ENCODE assay signal across 24 cellular contexts in the genomic region with DNA sequence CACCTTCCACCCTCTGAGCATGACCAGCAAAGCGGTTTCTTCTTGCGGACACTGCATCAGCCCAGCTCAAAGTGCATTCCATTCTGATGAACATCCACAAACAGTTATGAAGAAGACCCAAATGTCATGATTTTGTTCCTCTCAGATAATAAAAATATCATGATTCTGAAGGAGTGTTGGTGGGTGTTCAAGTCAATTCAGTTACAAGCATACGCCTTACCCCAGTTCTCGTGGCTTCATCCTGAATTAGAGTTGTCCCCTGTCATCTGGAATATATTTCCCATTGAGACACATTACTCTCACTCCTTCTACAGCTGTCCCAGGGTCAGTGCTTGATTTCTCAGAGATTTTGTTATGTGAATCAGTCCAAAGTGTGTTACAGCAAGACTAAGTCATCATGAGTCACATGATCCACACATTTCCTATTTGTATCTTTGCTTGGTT.
DNase-seq lines count a peak whose midpoint lies in the region; ATAC-seq and TF ChIP-seq lines count a peak whose summit lies in the region.
"Had no signal": no experiment of that assay in that cellular context is flagged by ENCODE, and none has a peak within 500 bp of the region (broad histone marks: within the 10 kb centered on the region; RNA-seq: fewer than 3 reads in every experiment).

No MANE protein-coding gene starts in this region.

- DNase-seq in EH (ENCODE audit: low read depth) (peak; percentile 90), LHCN-M2 (ENCODE audit: low read depth) (peak; percentile 80), brain microvascular endothelial cell (peak; percentile 40), mesenchymal stem cell (peak; percentile 46), DMS153 (lab: John Stamatoyannopoulos, UW) (no peak), NCI-H2171 (lab: John Stamatoyannopoulos, UW) (no peak)
- DNase-seq: activated CD4-positive, alpha-beta memory T cell treated with anti-CD3 and anti-CD28 coated beads, Interleukin-2, amount 10 ng/mL, durations not matched to agents 7 days and 5 days; activated CD4-positive, CD25-positive, alpha-beta regulatory T cell; activated naive CD4-positive, alpha-beta T cell treated with anti-CD3 and anti-CD28 coated beads for 36 hours; aorta; CD8-positive, alpha-beta memory T cell; DMS53; effector memory CD8-positive, alpha-beta T cell; immature natural killer cell; Kasumi-1; NCI-H1092 treated with DMSO at 0.1 percent for 48 hours; NCI-H2029 treated with DMSO at 0.1 percent for 48 hours; Peyer's patch; psoas muscle; spleen; stimulated activated CD4-positive, alpha-beta T cell treated with anti-CD3 and anti-CD28 coated beads, Interleukin-4, amount 100 ng/mL, for 24 hours had no signal

- no peak overlapping the region for H2AK5ac ChIP-seq in mesenchymal stem cell (ENCODE audit: low read length, severe bottlenecking)

- H3K4me2 ChIP-seq in mesenchymal stem cell (ENCODE audit: low read length, poor library complexity, severe bottlenecking), result no peak overlapping the region

- H3K14ac ChIP-seq in mesenchymal stem cell (ENCODE audit: low read length in 2 of 2), result no peak overlapping the region

- no peak overlapping the region for H2BK5ac ChIP-seq in mesenchymal stem cell (ENCODE audit: low read depth, low read length, poor library complexity, severe bottlenecking)

- no peaks in the 10 kb centered on the region for H3K79me1 ChIP-seq in mesenchymal stem cell (replicated peaks; ENCODE audit: low read length, poor library complexity, severe bottlenecking)

- no peak overlapping the region for H3K18ac ChIP-seq in mesenchymal stem cell (ENCODE audit: low read depth in 1 of 2, low read length in 2 of 2)

- no peaks in the 10 kb centered on the region for H3K27me3 ChIP-seq in brain microvascular endothelial cell (replicated peaks)
- no peaks in the 10 kb centered on the region for H3K27me3 ChIP-seq in mesenchymal stem cell (ENCODE audit: control insufficient read depth in 1 of 2, insufficient read depth in 1 of 2, low read length in 2 of 2)
- H3K27me3 ChIP-seq: Peyer's patch had no signal

- H3K4me3 ChIP-seq in brain microvascular endothelial cell (ENCODE audit: low read depth, low read length) (no peak overlapping the region), mesenchymal stem cell (ENCODE audit: insufficient read depth in 1 of 2, low read depth in 1 of 2, low read length in 2 of 2) (no peak overlapping the region)
- H3K4me3 ChIP-seq: Peyer's patch, psoas muscle, SK-N-MC, spleen had no signal

- H3K4ac ChIP-seq in mesenchymal stem cell (ENCODE audit: low read depth in 1 of 2, low read length in 2 of 2), result no peak overlapping the region

- no peak overlapping the region for H2BK12ac ChIP-seq in mesenchymal stem cell (ENCODE audit: low read length in 2 of 2)

- no peak overlapping the region for H2BK120ac ChIP-seq in mesenchymal stem cell (ENCODE audit: low read depth, low read length)

- 69% methylated on average over 4 of the region's 4 CpGs for WGBS in mesenchymal stem cell

- ATAC-seq in HG03139 (IDR thresholded peaks at IDR 0.05; ENCODE audit: unreplicated experiment) (no peak), HG03045 (IDR thresholded peaks at IDR 0.05; ENCODE audit: unreplicated experiment) (no peak)
- ATAC-seq: effector memory CD8-positive, alpha-beta T cell; psoas muscle had no signal

- no peaks in the 10 kb centered on the region for H3K4me1 ChIP-seq in mesenchymal stem cell (ENCODE audit: control insufficient read depth, insufficient read depth, low read depth, low read length)
- H3K4me1 ChIP-seq: Peyer's patch, psoas muscle, spleen had no signal

- peak overlapping the region; percentile 2 for H3K9ac ChIP-seq in mesenchymal stem cell (ENCODE audit: low read length)

- H2BK15ac ChIP-seq in mesenchymal stem cell (ENCODE audit: low read depth, poor library complexity, severe bottlenecking), result no peak overlapping the region

- no peak overlapping the region for H2AFZ ChIP-seq in mesenchymal stem cell (ENCODE audit: low read depth, low read length)

- in situ Hi-C loops in brain microvascular endothelial cell (cut with HindIII; ENCODE audit: low pct_ligation_motif_present, low sequenced_read_pairs), result no loop called here

- TF ChIP-seq CTCF in brain microvascular endothelial cell (IDR thresholded peaks at IDR 0.05; ENCODE audit: low read depth, low read length, missing control alignments), result no peak

- no peak overlapping the region for H4K8ac ChIP-seq in mesenchymal stem cell (ENCODE audit: low read length)

- peak overlapping the region; percentile 4 for H3K27ac ChIP-seq in brain microvascular endothelial cell
- H3K27ac ChIP-seq in mesenchymal stem cell (ENCODE audit: low read length, poor library complexity, severe bottlenecking), result no peak overlapping the region
- H3K27ac ChIP-seq: Peyer's patch, psoas muscle, SK-N-MC, spleen had no signal

- H3K36me3 ChIP-seq in brain microvascular endothelial cell (replicated peaks) (no peaks in the 10 kb centered on the region), mesenchymal stem cell (ENCODE audit: control insufficient read depth in 1 of 2, insufficient read depth in 2 of 2, low read depth in 1 of 2, low read length in 2 of 2) (no peaks in the 10 kb centered on the region)
- H3K36me3 ChIP-seq: Peyer's patch, spleen had no signal

- no peak overlapping the region for H3K23ac ChIP-seq in mesenchymal stem cell (ENCODE audit: low read length in 2 of 2)

- H4K91ac ChIP-seq in mesenchymal stem cell (ENCODE audit: low read length), result no peak overlapping the region

- H3K9me3 ChIP-seq in mesenchymal stem cell (ENCODE audit: control insufficient read depth, low read length), result peaks cover 5% of the 10 kb centered on the region
- H3K9me3 ChIP-seq: Peyer's patch, psoas muscle had no signal

Comparison
In these comparisons a context has a peak if more than half of its experiments do, and no peak if none do; other contexts are left out.
1. DNase-seq: peak in EH (single experiment), LHCN-M2 (single experiment), brain microvascular endothelial cell (single experiment) and mesenchymal stem cell (single experiment); none in DMS153 (single experiment) and NCI-H2171 (single experiment).